ENCODE assay signal across 1 cellular context in genomic region chr1:51870603-51871350, GRCh38.
TF ChIP-seq lines count a peak whose summit lies in the region.

No MANE protein-coding gene starts in this region.

TF ChIP-seq in GM12878, 131 proteins besides CTCF, POLR2A, EP300 and RAD21:
- peak; percentile 21; the same call in 1 of the 2 replicates for TF ChIP-seq NR2F1 (conservative IDR thresholded peaks at IDR 0.05)
- TF ChIP-seq RELA (IDR thresholded peaks at IDR 0.05; ENCODE audit: borderline replicate concordance, partially characterized antibody) = no peak
- peak in 1 of 2 experiments; percentile 75; a peak in 2 of 4 replicates for TF ChIP-seq BHLHE40 (IDR thresholded peaks at IDR 0.05; ENCODE audit: borderline replicate concordance in 1 of 2, low read depth in 2 of 2, low read length in 1 of 2)
- peak; percentile 37; the same call in 1 of the 2 replicates for TF ChIP-seq IKZF1 (conservative IDR thresholded peaks at IDR 0.05)
- no peak for TF ChIP-seq POLR2AphosphoS2 (IDR thresholded peaks at IDR 0.05; ENCODE audit: low read depth, low read length)
- peak; percentile 5; the same call in 1 of the 2 replicates for TF ChIP-seq SPI1 (IDR thresholded peaks at IDR 0.05; ENCODE audit: borderline replicate concordance, insufficient read depth, low read depth, low read length)
- TF ChIP-seq DPF2 (IDR thresholded peaks at IDR 0.05) = 0 out of 2 replicates have a peak, but pooled peaks have one; percentile 17
- no peak for TF ChIP-seq CHD2 (IDR thresholded peaks at IDR 0.05; ENCODE audit: borderline replicate concordance, low read depth, low read length)
- TF ChIP-seq KAT2A (conservative IDR thresholded peaks at IDR 0.05; ENCODE audit: control insufficient read depth, low read depth, low read length) = no peak
- peak; percentile 53; the same call in 1 of the 2 replicates for TF ChIP-seq HDGF (IDR thresholded peaks at IDR 0.05)
- TF ChIP-seq IKZF2 (IDR thresholded peaks at IDR 0.05) = peak in 1 of 2 experiments; percentile 41; a peak in 1 of 4 replicates
- no peak for TF ChIP-seq FOXK2 (IDR thresholded peaks at IDR 0.05)
- no peak for TF ChIP-seq ELK1 (IDR thresholded peaks at IDR 0.05; ENCODE audit: low read depth, low read length)
- no peak for TF ChIP-seq ZBED1 (IDR thresholded peaks at IDR 0.05; ENCODE audit: borderline replicate concordance)
- TF ChIP-seq RCOR1 (conservative IDR thresholded peaks at IDR 0.05; ENCODE audit: low read depth, low read length) = no peak
- TF ChIP-seq EED (IDR thresholded peaks at IDR 0.05; ENCODE audit: low read depth) = no peak
